ENCODE assay signal across 14 cellular contexts in genomic region chr1:6239950-6240768, GRCh38. TPM values are rescaled to one million over a fixed set of nuclear protein-coding genes. Genes with fewer than 3 reads are reported as not detected.
DNase-seq lines count a peak whose midpoint lies in the region; ATAC-seq, FAIRE-seq and TF ChIP-seq lines count a peak whose summit lies in the region.
"Had no signal": no experiment of that assay in that cellular context is flagged by ENCODE, and none has a peak within 500 bp of the region (broad histone marks: within the 10 kb centered on the region; RNA-seq: fewer than 3 reads in every experiment).

No MANE protein-coding gene starts in this region.

- no peak for FAIRE-seq in RCC 7860 (lab: Jason Lieb, UNC)
- FAIRE-seq: D721Med had no signal

- H3K4me3 ChIP-seq in fibroblast of villous mesenchyme (ENCODE audit: low read depth, low read length), result no peak overlapping the region
- H3K4me3 ChIP-seq: coronary artery had no signal

- no peak for ATAC-seq in GM21825 (IDR thresholded peaks at IDR 0.05; ENCODE audit: unreplicated experiment)
- ATAC-seq in HG03565 (IDR thresholded peaks at IDR 0.05; ENCODE audit: unreplicated experiment), result no peak

- peak; percentile 54 for DNase-seq in GM04503 (ENCODE audit: low read depth)
- DNase-seq in NCI-H2227 treated with DMSO at 0.1 percent for 48 hours (lab: John Stamatoyannopoulos, UW), result peak; percentile 49
- peak; percentile 42 for DNase-seq in fibroblast of villous mesenchyme (ENCODE audit: low read depth)
- DNase-seq in RCC 7860 (ENCODE audit: low spot score), result no peak
- DNase-seq: activated B cell treated with CpG ODN at 0.5 μM for 24 hours, activated gamma-delta T cell, hippocampal formation, naive B cell, OCI-M1 had no signal

- no peak for TF ChIP-seq CTCF in fibroblast of villous mesenchyme (IDR thresholded peaks at IDR 0.05; ENCODE audit: insufficient read depth, low read depth, low read length)

RNA-seq across cellular contexts. Expression of gene HES3, which starts 3.8 kb away (rescaled TPM):
- not detected in 2 replicates for total RNA-seq in fibroblast of villous mesenchyme
- total RNA-seq: activated B cell treated with CpG ODN at 0.5 μM for 24 hours, HT1080 had no signal

RNA-seq across cellular contexts. Expression of gene ICMT, which starts 4.4 kb away (rescaled TPM):
- 64.1 and 99.7 TPM in 2 replicates for total RNA-seq in fibroblast of villous mesenchyme

RNA-seq across cellular contexts. Expression of gene GPR153, which starts 20.7 kb away (rescaled TPM):
- total RNA-seq in fibroblast of villous mesenchyme, result 5.2 and 5.8 TPM in 2 replicates

RNA-seq across cellular contexts. Expression of gene RNF207, which starts 34.2 kb away (rescaled TPM):
- 27.7 and 110 TPM in 2 replicates for total RNA-seq in fibroblast of villous mesenchyme

RNA-seq across cellular contexts. Expression of gene RPL22, which starts 40.8 kb away (rescaled TPM):
- 80.5 and 97.6 TPM in 2 replicates for total RNA-seq in fibroblast of villous mesenchyme
